In genomic region chr18:77147418-77147852, GRCh38 we compare ENCODE assay signal across 10 cellular contexts. TPM values are rescaled to one million over a fixed set of nuclear protein-coding genes. Genes with fewer than 3 reads are reported as not detected.
A peak's percentile ranks its signal among the peaks of the same experiment; 100 is the strongest.
DNase-seq lines count a peak whose midpoint lies in the region; ATAC-seq, FAIRE-seq and TF ChIP-seq lines count a peak whose summit lies in the region.
"Had no signal": no experiment of that assay in that cellular context is flagged by ENCODE, and none has a peak within 500 bp of the region (broad histone marks: within the 10 kb centered on the region; RNA-seq: fewer than 3 reads in every experiment).

No MANE protein-coding gene starts in this region.

- H3K9ac ChIP-seq in endothelial cell of umbilical vein (replicated peaks; ENCODE audit: extremely low read depth, insufficient read depth, low read length), result no peak overlapping the region

- H3K9me3 ChIP-seq in endothelial cell of umbilical vein (replicated peaks; ENCODE audit: control insufficient read depth, insufficient read depth, low read length), result no peaks in the 10 kb centered on the region
- H3K9me3 ChIP-seq in HAP-1, result peaks cover 4% of the 10 kb centered on the region
- H3K9me3 ChIP-seq: neutrophil had no signal

- no peaks in the 10 kb centered on the region for H3K79me2 ChIP-seq in endothelial cell of umbilical vein (ENCODE audit: control insufficient read depth, insufficient read depth, low read length)

- H3K27ac ChIP-seq in endothelial cell of umbilical vein (ENCODE audit: insufficient read depth, low read depth, low read length), result no peak overlapping the region
- H3K27ac ChIP-seq: neutrophil had no signal

- POLR2A ChIA-PET in endothelial cell of umbilical vein (lab: Charles Lee), result no interaction called here

- TF ChIP-seq CTCF in endothelial cell of umbilical vein (IDR thresholded peaks at IDR 0.05; ENCODE audit: extremely low read depth in 1 of 2, insufficient read depth in 1 of 2, low read depth in 1 of 2, low read length in 2 of 2), result no peak

- H3K9me1 ChIP-seq in endothelial cell of umbilical vein (replicated peaks; ENCODE audit: control insufficient read depth, extremely low read depth, insufficient read depth, low read length), result no peaks in the 10 kb centered on the region

- no peak for ATAC-seq in HG03457 (IDR thresholded peaks at IDR 0.05; ENCODE audit: unreplicated experiment)

- intact Hi-C loops in endothelial cell of umbilical vein (cut with micrococcal nuclease), result no loop called here

- in situ Hi-C loops in HAP-1 (cut with MboI; ENCODE audit: low sequenced_read_pairs), result no loop called here

- FAIRE-seq in GM12891 (lab: Jason Lieb, UNC), result no peak
- FAIRE-seq in endothelial cell of umbilical vein (lab: Jason Lieb, UNC), result peak; percentile 89

- no peaks in the 10 kb centered on the region for H3K36me3 ChIP-seq in endothelial cell of umbilical vein (ENCODE audit: control insufficient read depth in 2 of 2, extremely low read depth in 1 of 2, insufficient read depth in 2 of 2, low read length in 2 of 2)
- H3K36me3 ChIP-seq in HAP-1 (replicated peaks), result no peaks in the 10 kb centered on the region
- H3K36me3 ChIP-seq: neutrophil had no signal

- no peak for TF ChIP-seq POLR2A in GM12891 (IDR thresholded peaks at IDR 0.05; ENCODE audit: low read depth, low read length)
- TF ChIP-seq POLR2A in endothelial cell of umbilical vein (IDR thresholded peaks at IDR 0.05; ENCODE audit: low read depth, low read length), result no peak

- H3K4me1 ChIP-seq in endothelial cell of umbilical vein (ENCODE audit: control insufficient read depth, extremely low read depth, insufficient read depth, low read length), result peaks cover 5% of the 10 kb centered on the region
- no peaks in the 10 kb centered on the region for H3K4me1 ChIP-seq in HAP-1

- no TSS peak for BruUV-seq in endothelial cell of umbilical vein (replicated peaks; lab: Mats Ljungman, UMichigan)

- H3K4me2 ChIP-seq in endothelial cell of umbilical vein (ENCODE audit: insufficient read depth, low read length), result no peak overlapping the region

- dilution Hi-C loops in endothelial cell of umbilical vein (cut with MboI; ENCODE audit: extremely low pct_ligation_motif_present, low sequenced_read_pairs), result no loop called here

- H3K27me3 ChIP-seq in endothelial cell of umbilical vein (ENCODE audit: control insufficient read depth in 2 of 2, insufficient read depth in 2 of 2, low read length in 2 of 2) (no peaks in the 10 kb centered on the region), HAP-1 (ENCODE audit: low read depth) (no peaks in the 10 kb centered on the region)
- H3K27me3 ChIP-seq: neutrophil had no signal

- DNase-seq in AML-193 (lab: John Stamatoyannopoulos, UW) (peak; percentile 7 to 45), GM12891 (ENCODE audit: insufficient read length, low spot score) (no peak), SK-N-DZ (ENCODE audit: low spot score) (peak; percentile 18), endothelial cell of umbilical vein (ENCODE audit: low read depth, low spot score) (peak; percentile 44), HuH-7 (ENCODE audit: low spot score) (no peak), NCI-H187 treated with DMSO at 0.1 percent for 48 hours (lab: John Stamatoyannopoulos, UW) (no peak), HAP-1 (ENCODE audit: low spot score in 2 of 2) (no peak)
- DNase-seq: DMS153 had no signal

- H4K20me1 ChIP-seq in endothelial cell of umbilical vein (replicated peaks; ENCODE audit: control insufficient read depth, extremely low read depth, insufficient read depth, low read length), result no peaks in the 10 kb centered on the region

- H3K4me3 ChIP-seq in endothelial cell of umbilical vein (replicated peaks in 1 of 3; ENCODE audit: insufficient read depth in 1 of 3, low read depth in 1 of 3, low read length in 3 of 3), result no peak overlapping the region
- H3K4me3 ChIP-seq in HAP-1, result no peak overlapping the region

- H2AFZ ChIP-seq in endothelial cell of umbilical vein (ENCODE audit: low read depth, low read length), result no peak overlapping the region

- CTCF ChIA-PET in endothelial cell of umbilical vein (lab: Charles Lee), result interaction anchor here (1.1 to 1.4 kb wide), 2 partner anchors 76 to 147 kb away, joined by 3 to 4 read pairs; no protein-coding TSS in a partner anchor

TF ChIP-seq in GM12891, 5 proteins besides CTCF, POLR2A, EP300 and RAD21:
- TF ChIP-seq POLR2AphosphoS5 (IDR thresholded peaks at IDR 0.05; ENCODE audit: low read depth, low read length), result no peak
- peak; percentile 54 for TF ChIP-seq SPI1 (IDR thresholded peaks at IDR 0.05; ENCODE audit: low read depth, low read length)

TF ChIP-seq in endothelial cell of umbilical vein, 7 proteins besides CTCF, POLR2A, EP300 and RAD21:
- no peak for TF ChIP-seq MAX (IDR thresholded peaks at IDR 0.05; ENCODE audit: insufficient read depth, insufficient read length)
- TF ChIP-seq FOS (IDR thresholded peaks at IDR 0.05; ENCODE audit: borderline replicate concordance, insufficient read depth, low read length), result peak; percentile 86
- TF ChIP-seq JUN (IDR thresholded peaks at IDR 0.05; ENCODE audit: borderline replicate concordance, insufficient read depth, insufficient read length, low read depth), result peak; percentile 27
- TF ChIP-seq EZH2 (IDR thresholded peaks at IDR 0.05; ENCODE audit: borderline replicate concordance, low read depth, low read length, severe bottlenecking), result no peak
- no peak for TF ChIP-seq POLR2AphosphoS5 (IDR thresholded peaks at IDR 0.05; ENCODE audit: insufficient read depth, low read depth, low read length)
- TF ChIP-seq GATA2 (IDR thresholded peaks at IDR 0.05; ENCODE audit: insufficient read depth, insufficient read length, low read depth, low read length), result no peak
- TF ChIP-seq MYC (IDR thresholded peaks at IDR 0.05; ENCODE audit: low read depth, low read length), result no peak

RNA-seq across cellular contexts. Expression of gene MBP, which starts 14.9 kb away (rescaled TPM):
- polyA plus RNA-seq in GM12891 (2012; ENCODE audit: low read depth, missing spikeins), result 16.8 TPM
- not detected in 2 replicates for polyA plus RNA-seq in SK-N-DZ (2014; cell fraction: cytosol; rRNA removed)
- polyA plus RNA-seq in SK-N-DZ (2014; cell fraction: nucleus; rRNA removed), result not detected in 2 replicates
- 1.7 and 4.0 TPM in 2 replicates for total RNA-seq in endothelial cell of umbilical vein
- 2.0 and 2.3 TPM in 2 replicates for polyA plus RNA-seq in endothelial cell of umbilical vein
- polyA plus RNA-seq in endothelial cell of umbilical vein (2011; cell fraction: cytosol; rRNA removed), result 1.8 TPM in 2 replicates
- polyA plus RNA-seq in endothelial cell of umbilical vein (2011; cell fraction: nucleus; rRNA removed), result 3.1 and 3.2 TPM in 2 replicates
- polyA plus RNA-seq in endothelial cell of umbilical vein (2012), result 4.0 and 4.3 TPM in 2 replicates
- 2.4 and 4.9 TPM in 2 replicates for polyA minus RNA-seq in endothelial cell of umbilical vein
- 17.2 TPM for polyA minus RNA-seq in endothelial cell of umbilical vein (2011; cell fraction: cytosol; rRNA and poly(A)+ RNA removed)
- 5.4 and 6.6 TPM in 2 replicates for polyA minus RNA-seq in endothelial cell of umbilical vein (2011; cell fraction: nucleus; rRNA and poly(A)+ RNA removed)

Comparison
In these comparisons a context has a peak if more than half of its experiments do, and no peak if none do; other contexts are left out.
1. DNase-seq: peak in AML-193 (2 of 2), SK-N-DZ (single experiment) and endothelial cell of umbilical vein (single experiment); none in GM12891 (single experiment), HuH-7 (single experiment), NCI-H187 treated with DMSO at 0.1 percent for 48 hours (single experiment) and HAP-1 (0 of 2).